In the genomic region with DNA sequence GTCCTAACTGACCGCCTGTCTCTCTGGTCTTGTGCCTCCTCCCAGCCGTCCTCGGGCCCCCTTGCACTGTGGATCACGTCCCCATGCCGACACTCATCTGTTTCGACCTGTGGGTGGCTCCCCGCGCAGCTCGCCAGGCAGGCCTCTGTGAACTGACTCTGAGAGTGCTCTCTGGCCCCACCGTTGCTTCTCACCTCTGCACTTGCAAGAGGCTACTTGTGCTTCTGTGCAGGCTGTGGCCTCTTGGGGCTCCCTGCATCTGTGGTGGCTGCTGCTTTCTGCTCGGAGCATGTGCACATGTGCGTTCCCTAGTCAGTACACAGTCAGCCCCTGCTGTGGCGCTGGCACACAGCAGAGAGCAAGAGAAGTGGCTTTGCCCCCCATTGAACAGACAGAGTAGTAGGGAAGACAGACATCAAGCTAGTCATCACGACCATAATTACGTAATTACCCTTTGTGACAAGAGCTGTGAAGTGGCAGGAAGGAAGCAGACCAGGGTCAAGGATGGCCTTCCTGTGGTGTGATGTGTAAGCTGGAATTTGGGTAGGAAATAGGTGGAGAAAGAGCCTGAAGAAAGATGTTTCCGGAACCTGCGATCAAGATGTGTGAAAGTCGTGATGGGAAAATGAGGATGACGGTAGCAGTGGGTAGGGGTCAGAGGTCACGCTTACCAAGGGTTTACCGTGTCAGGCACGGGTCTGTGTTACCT, we compare ENCODE assay signal across 13 cellular contexts.
DNase-seq lines count a peak whose midpoint lies in the region; ATAC-seq and TF ChIP-seq lines count a peak whose summit lies in the region.
"Had no signal": no experiment of that assay in that cellular context is flagged by ENCODE, and none has a peak within 500 bp of the region (broad histone marks: within the 10 kb centered on the region; RNA-seq: fewer than 3 reads in every experiment).

No MANE protein-coding gene starts in this region.

- no peak overlapping the region for H3K4me2 ChIP-seq in mammary epithelial cell (ENCODE audit: insufficient read depth, low read depth, low read length)
- H3K4me2 ChIP-seq: BLaER1 had no signal

- DNase-seq in MCF 10A (ENCODE audit: unreplicated experiment): no peak
- DNase-seq in mammary epithelial cell: no peak
- no peak for DNase-seq in T-cell
- DNase-seq in uterus: no peak
- DNase-seq in NCI-H1436 (lab: John Stamatoyannopoulos, UW): no peak
- DNase-seq in brain microvascular endothelial cell: no peak
- DNase-seq: activated CD4-positive, CD25-positive, alpha-beta regulatory T cell; NCI-H1930; nucleus accumbens; thyroid gland had no signal

- H3K9me3 ChIP-seq in mammary epithelial cell (replicated peaks; ENCODE audit: insufficient read depth, low read length) (no peaks in the 10 kb centered on the region), liver (ENCODE audit: control insufficient read depth in 4 of 4, low read length in 3 of 4) (no peaks in the 10 kb centered on the region), uterus (no peaks in the 10 kb centered on the region)
- H3K9me3 ChIP-seq: thyroid gland had no signal

- no peaks in the 10 kb centered on the region for H3K27me3 Mint-ChIP-seq in MCF 10A (ENCODE audit: insufficient read depth, unreplicated experiment)
- no peaks in the 10 kb centered on the region for H3K27me3 Mint-ChIP-seq in T-cell

- H3K27ac ChIP-seq in mammary epithelial cell (ENCODE audit: insufficient read depth, low read depth, low read length) (no peak overlapping the region), liver (ENCODE audit: low read depth in 1 of 2, low read length in 2 of 2) (peak overlapping the region; percentile 44 to 80), uterus (peak overlapping the region; percentile 64 to 84), brain microvascular endothelial cell (no peak overlapping the region)
- H3K27ac ChIP-seq: BLaER1 had no signal

- peak overlapping the region; percentile 50 for H3K27ac Mint-ChIP-seq in MCF 10A (ENCODE audit: low read depth, unreplicated experiment)
- peak overlapping the region; percentile 6 to 29 for H3K27ac Mint-ChIP-seq in T-cell

- dilution Hi-C loops in mammary epithelial cell (cut with HindIII; ENCODE audit: low sequenced_read_pairs): no loop called here

- no peak for TF ChIP-seq CTCF in MCF 10A (IDR thresholded peaks at IDR 0.05; ENCODE audit: unreplicated experiment)
- no peak for TF ChIP-seq CTCF in mammary epithelial cell (conservative IDR thresholded peaks at IDR 0.05 in 1 of 2, IDR thresholded peaks at IDR 0.05 in 1 of 2; ENCODE audit: extremely low read depth in 1 of 2, insufficient read depth in 1 of 2, low read depth in 1 of 2, low read length in 2 of 2)
- TF ChIP-seq CTCF in liver (IDR thresholded peaks at IDR 0.05; ENCODE audit: low read depth, low read length, missing input control): no peak
- no peak for TF ChIP-seq CTCF in uterus (IDR thresholded peaks at IDR 0.05)
- no peak for TF ChIP-seq CTCF in brain microvascular endothelial cell (IDR thresholded peaks at IDR 0.05; ENCODE audit: low read depth, low read length, missing control alignments)

- no peak overlapping the region for H3K4me3 Mint-ChIP-seq in MCF 10A (ENCODE audit: unreplicated experiment)
- H3K4me3 Mint-ChIP-seq in T-cell: no peak overlapping the region

- BruUV-seq in MCF 10A (replicated peaks; lab: Mats Ljungman, UMichigan) (no TSS peak), mammary epithelial cell (replicated peaks; lab: Mats Ljungman, UMichigan) (no TSS peak)

- in situ Hi-C loops in mammary epithelial cell (cut with MboI; ENCODE audit: low sequenced_read_pairs in 2 of 2) (no loop called here), brain microvascular endothelial cell (cut with HindIII; ENCODE audit: low pct_ligation_motif_present, low sequenced_read_pairs) (no loop called here)

- H3K36me3 ChIP-seq in mammary epithelial cell (ENCODE audit: insufficient read depth, low read length): no peaks in the 10 kb centered on the region
- no peaks in the 10 kb centered on the region for H3K36me3 ChIP-seq in liver (ENCODE audit: control insufficient read depth in 4 of 4, insufficient read depth in 3 of 4, low read depth in 1 of 4, low read length in 3 of 4)
- no peaks in the 10 kb centered on the region for H3K36me3 ChIP-seq in uterus
- H3K36me3 ChIP-seq in brain microvascular endothelial cell (replicated peaks): no peaks in the 10 kb centered on the region
- H3K36me3 ChIP-seq: BLaER1, thyroid gland had no signal

- ATAC-seq in T-cell (replicated peaks in 1 of 4) (no peak), HG03045 (IDR thresholded peaks at IDR 0.05; ENCODE audit: unreplicated experiment) (no peak)

- H3K4me1 Mint-ChIP-seq in MCF 10A (ENCODE audit: insufficient read depth, unreplicated experiment): peaks cover 6% of the 10 kb centered on the region
- H3K4me1 Mint-ChIP-seq in T-cell: peaks cover 37 to 40% (median 39%) of the 10 kb centered on the region in 3 donors

- H3K36me3 Mint-ChIP-seq in MCF 10A (ENCODE audit: insufficient read depth, unreplicated experiment) (no peaks in the 10 kb centered on the region), T-cell (peaks cover 40% of the 10 kb centered on the region)

- H3K9ac ChIP-seq in mammary epithelial cell (ENCODE audit: insufficient read depth, low read length) (no peak overlapping the region), liver (ENCODE audit: low read depth in 1 of 2, low read length in 2 of 2) (no peak overlapping the region)
- H3K9ac ChIP-seq: BLaER1 had no signal

- no peaks in the 10 kb centered on the region for H4K20me1 ChIP-seq in mammary epithelial cell (ENCODE audit: insufficient read depth, low read length)
- H4K20me1 ChIP-seq: BLaER1 had no signal

- no peaks in the 10 kb centered on the region for H3K9me3 Mint-ChIP-seq in MCF 10A (ENCODE audit: unreplicated experiment)
- H3K9me3 Mint-ChIP-seq in T-cell: peaks cover 0 to 6% (median 2%) of the 10 kb centered on the region in 3 donors

- 89% methylated on average over 22 of the region's 22 CpGs for WGBS in mammary epithelial cell (ENCODE audit: low coverage, missing lambda C conversion rate)
- WGBS in liver: 86% methylated on average over 22 of the region's 22 CpGs

- TF ChIP-seq RAD21 in liver (IDR thresholded peaks at IDR 0.05): no peak

- POLR2A ChIA-PET in MCF 10A (lab: Yijun Ruan, JAX): no interaction called here
- POLR2A ChIA-PET in T-cell (lab: Charles Lee): no interaction called here

- H3K27me3 ChIP-seq in mammary epithelial cell (ENCODE audit: insufficient read depth, low read length): no peaks in the 10 kb centered on the region
- no peaks in the 10 kb centered on the region for H3K27me3 ChIP-seq in liver (ENCODE audit: control insufficient read depth in 4 of 4, insufficient read depth in 4 of 4, low read length in 3 of 4)
- H3K27me3 ChIP-seq in uterus: no peaks in the 10 kb centered on the region
- no peaks in the 10 kb centered on the region for H3K27me3 ChIP-seq in brain microvascular endothelial cell (replicated peaks)
- H3K27me3 ChIP-seq: BLaER1, thyroid gland had no signal

- H3K4me3 ChIP-seq in mammary epithelial cell (replicated peaks in 1 of 3; ENCODE audit: insufficient read depth in 1 of 3, low read depth in 2 of 3, low read length in 3 of 3) (no peak overlapping the region), liver (ENCODE audit: low read depth in 1 of 3, low read length in 3 of 3) (no peak overlapping the region), uterus (no peak overlapping the region), brain microvascular endothelial cell (ENCODE audit: low read depth, low read length) (no peak overlapping the region)
- H3K4me3 ChIP-seq: BLaER1, thyroid gland had no signal

- CTCF ChIA-PET in MCF 10A (lab: Yijun Ruan, JAX) (no interaction called here), mammary epithelial cell (lab: Charles Lee; ENCODE audit: low non-redundant PET) (no interaction called here), T-cell (lab: Charles Lee) (interaction anchor here in 1 of 2 donors (1.2 kb wide), 1 partner anchor 12 kb away, joined by 3 read pairs; no protein-coding TSS in a partner anchor)

- H3K4me1 ChIP-seq in mammary epithelial cell (ENCODE audit: insufficient read depth, low read length): no peaks in the 10 kb centered on the region
- peaks cover 7 to 15% (median 13%) of the 10 kb centered on the region in 4 donors for H3K4me1 ChIP-seq in liver (ENCODE audit: control insufficient read depth in 4 of 4, insufficient read depth in 4 of 4, low read length in 3 of 4)
- H3K4me1 ChIP-seq in uterus: no peaks in the 10 kb centered on the region

- intact Hi-C loops in MCF 10A (cut with micrococcal nuclease) (no loop called here), mammary epithelial cell (cut with micrococcal nuclease) (no loop called here), uterus (cut with DNase I; ENCODE audit: low total_unique reads) (no loop called here)

- H3K79me2 ChIP-seq in mammary epithelial cell (ENCODE audit: insufficient read depth, low read length): no peaks in the 10 kb centered on the region

- no peak for TF ChIP-seq POLR2A in uterus (IDR thresholded peaks at IDR 0.05)

- no peak overlapping the region for H2AFZ ChIP-seq in mammary epithelial cell (ENCODE audit: low read depth, low read length)

TF ChIP-seq in liver, 16 proteins besides CTCF, POLR2A, EP300 and RAD21:
- TF ChIP-seq RXRA (IDR thresholded peaks at IDR 0.05): peak in 1 of 2 donors; percentile 21
- TF ChIP-seq GABPA (IDR thresholded peaks at IDR 0.05 in 1 of 2, conservative IDR thresholded peaks at IDR 0.05 in 1 of 2): no peak
- TF ChIP-seq, protein P1, sequence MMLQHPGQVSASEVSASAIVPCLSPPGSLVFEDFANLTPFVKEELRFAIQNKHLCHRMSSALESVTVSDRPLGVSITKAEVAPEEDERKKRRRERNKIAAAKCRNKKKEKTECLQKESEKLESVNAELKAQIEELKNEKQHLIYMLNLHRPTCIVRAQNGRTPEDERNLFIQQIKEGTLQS (IDR thresholded peaks at IDR 0.05): no peak
- peak; percentile 92 for TF ChIP-seq NR2F2 (IDR thresholded peaks at IDR 0.05)

Comparison
In these comparisons a context has a peak if more than half of its experiments do, and no peak if none do; other contexts are left out.
1. H3K27ac ChIP-seq: peak in liver (2 of 2) and uterus (2 of 2); none in mammary epithelial cell (single experiment) and brain microvascular endothelial cell (single experiment).